In genomic region chr14:63179383-63179782, GRCh38 we compare ENCODE assay signal across 1 cellular context.
TF ChIP-seq lines count a peak whose summit lies in the region.

No MANE protein-coding gene starts in this region.

TF ChIP-seq in SK-N-SH, 30 proteins besides CTCF, POLR2A, EP300 and RAD21 (continued from another document):
- TF ChIP-seq REST (IDR thresholded peaks at IDR 0.05; ENCODE audit: low read depth, low read length) (no peak), RXRA (IDR thresholded peaks at IDR 0.05; ENCODE audit: borderline replicate concordance, low read depth) (no peak), ZBTB33 (IDR thresholded peaks at IDR 0.05; ENCODE audit: borderline replicate concordance, low read depth) (no peak), FOXM1 (IDR thresholded peaks at IDR 0.05; ENCODE audit: low read depth) (no peak)
TF ChIP-seq in SK-N-SH: peak in this region for 0.
